ENCODE assay signal across 8 cellular contexts in genomic region chr7:101243786-101244384, GRCh38. TPM values are rescaled to one million over a fixed set of nuclear protein-coding genes. Genes with fewer than 3 reads are reported as not detected.
DNase-seq lines count a peak whose midpoint lies in the region; ATAC-seq and TF ChIP-seq lines count a peak whose summit lies in the region.

No MANE protein-coding gene starts in this region.

- peak; percentile 70 for DNase-seq in DMS 273 (lab: John Stamatoyannopoulos, UW; ENCODE audit: unreplicated experiment)
- no peak for DNase-seq in DMS 273 treated with DMSO at 0.1 percent for 48 hours (lab: John Stamatoyannopoulos, UW)
- DNase-seq in NCI-H2196 treated with DMSO at 0.1 percent for 48 hours (lab: John Stamatoyannopoulos, UW; ENCODE audit: unreplicated experiment), result peak; percentile 46
- peak; percentile 49 for DNase-seq in choroid plexus epithelial cell (ENCODE audit: low read depth)
- peak; percentile 39 to 56 for DNase-seq in lung microvascular endothelial cell (ENCODE audit: low read depth in 2 of 2)
- DNase-seq in type B pancreatic cell (ENCODE audit: extremely low spot score, unreplicated experiment), result no peak

- peak overlapping the region; percentile 96 for H3K27ac Mint-ChIP-seq in type B pancreatic cell

- H3K4me3 ChIP-seq in choroid plexus epithelial cell (ENCODE audit: low read depth, low read length), result peak overlapping the region; percentile 98

- peak; percentile 85 for TF ChIP-seq CTCF in choroid plexus epithelial cell (conservative IDR thresholded peaks at IDR 0.05; ENCODE audit: low read depth, low read length)
- peak; percentile 92 for TF ChIP-seq CTCF in type B pancreatic cell (conservative IDR thresholded peaks at IDR 0.05)

- H3K4me1 Mint-ChIP-seq in type B pancreatic cell (ENCODE audit: unreplicated experiment), result peaks cover 19% of the 10 kb centered on the region

- H3K27me3 Mint-ChIP-seq in type B pancreatic cell, result no peaks in the 10 kb centered on the region

- no peaks in the 10 kb centered on the region for H3K9me3 Mint-ChIP-seq in type B pancreatic cell

- ATAC-seq in HG02973 (IDR thresholded peaks at IDR 0.05; ENCODE audit: unreplicated experiment) (no peak), HG03565 (IDR thresholded peaks at IDR 0.05; ENCODE audit: unreplicated experiment) (no peak)

- peak overlapping the region; percentile 99 for H3K4me3 Mint-ChIP-seq in type B pancreatic cell

- no peaks in the 10 kb centered on the region for H3K36me3 Mint-ChIP-seq in type B pancreatic cell

RNA-seq across cellular contexts. Expression of gene FIS1, which starts 1.0 kb away (rescaled TPM):
- total RNA-seq in lung microvascular endothelial cell, result 151 and 158 TPM in 2 replicates
- total RNA-seq in type B pancreatic cell (ENCODE audit: low replicate concordance), result 110 and 114 TPM in 2 replicates

RNA-seq across cellular contexts. Expression of gene CLDN15, which starts 6.3 kb away (rescaled TPM):
- total RNA-seq in lung microvascular endothelial cell (1.3 and 3.2 TPM in 2 replicates), type B pancreatic cell (ENCODE audit: low replicate concordance) (9.5 and 16.3 TPM in 2 replicates)

RNA-seq across cellular contexts. Expression of gene ZNHIT1, which starts 25.9 kb away (rescaled TPM):
- total RNA-seq in lung microvascular endothelial cell (74.6 and 82.6 TPM in 2 replicates), type B pancreatic cell (ENCODE audit: low replicate concordance) (61.1 and 68.7 TPM in 2 replicates)

RNA-seq across cellular contexts. Expression of gene PLOD3, which starts 26.5 kb away (rescaled TPM):
- total RNA-seq in lung microvascular endothelial cell (34.4 and 38.3 TPM in 2 replicates), type B pancreatic cell (ENCODE audit: low replicate concordance) (37.5 and 65.7 TPM in 2 replicates)

RNA-seq across cellular contexts. Expression of gene MOGAT3, which starts 43.0 kb away (rescaled TPM):
- total RNA-seq in lung microvascular endothelial cell, result not detected in 2 replicates
- total RNA-seq in type B pancreatic cell (ENCODE audit: low replicate concordance), result 0.94 and 1.1 TPM in 2 replicates

Comparison
In these comparisons a context has a peak if more than half of its experiments do, and no peak if none do; other contexts are left out.
1. DNase-seq: peak in DMS 273 (single experiment), NCI-H2196 treated with DMSO at 0.1 percent for 48 hours (single experiment), choroid plexus epithelial cell (single experiment) and lung microvascular endothelial cell (2 of 2); none in DMS 273 treated with DMSO at 0.1 percent for 48 hours (single experiment) and type B pancreatic cell (single experiment).